ENCODE assay signal across 8 cellular contexts in genomic region chr6:155154158-155154830, GRCh38.
DNase-seq lines count a peak whose midpoint lies in the region; TF ChIP-seq lines count a peak whose summit lies in the region.

No MANE protein-coding gene starts in this region.

- TF ChIP-seq CTCF in astrocyte of the spinal cord (IDR thresholded peaks at IDR 0.05; ENCODE audit: low read depth, low read length), result no peak
- no peak for TF ChIP-seq CTCF in spleen (IDR thresholded peaks at IDR 0.05 in 8 of 11, conservative IDR thresholded peaks at IDR 0.05 in 3 of 11)
- TF ChIP-seq CTCF in GM13977 (IDR thresholded peaks at IDR 0.05; ENCODE audit: extremely low read depth, insufficient read depth, missing control alignments), result no peak

- no peak for TF ChIP-seq POLR2A in spleen (IDR thresholded peaks at IDR 0.05)

- H3K27me3 ChIP-seq in rectal smooth muscle tissue (ENCODE audit: control insufficient read depth, insufficient read depth, low read length), result no peaks in the 10 kb centered on the region
- no peaks in the 10 kb centered on the region for H3K27me3 ChIP-seq in spleen (replicated peaks in 1 of 7)

- DNase-seq in activated CD4-positive, alpha-beta T cell treated with anti-CD3 and anti-CD28 coated beads for 4 hours, result peak; percentile 29 to 32
- no peak for DNase-seq in activated CD4-positive, alpha-beta T cell treated with anti-CD3 and anti-CD28 coated beads, Interleukin-2, amount 50 U/mL, for 4 hours
- DNase-seq in NCI-H526 treated with DMSO at 0.1 percent for 48 hours (lab: John Stamatoyannopoulos, UW) (peak; percentile 12), astrocyte of the spinal cord (ENCODE audit: low read depth, low spot score) (peak; percentile 93), spleen (no peak), posterior vena cava (ENCODE audit: low spot score) (no peak), GM13977 (ENCODE audit: low spot score) (no peak)

- H3K4me1 ChIP-seq in rectal smooth muscle tissue (ENCODE audit: control insufficient read depth, insufficient read depth, low read length) (peaks cover 10% of the 10 kb centered on the region), spleen (peaks cover 0 to 9% (median 0%) of the 10 kb centered on the region in 6 donors)

- in situ Hi-C loops in astrocyte of the spinal cord (cut with HindIII; ENCODE audit: low sequenced_read_pairs), result no loop called here
- in situ Hi-C loops in GM13977 (cut with MboI; ENCODE audit: low pct_unique_long_range_greater_than_20kb, low sequenced_read_pairs, unreplicated experiment), result no loop called here

- intact Hi-C loops in spleen (cut with DNase I; ENCODE audit: low total_unique reads), result no loop called here
- intact Hi-C loops in posterior vena cava (cut with DNase I), result no loop called here

- H3K4me3 ChIP-seq in astrocyte of the spinal cord (ENCODE audit: low read depth, low read length), result no peak overlapping the region
- H3K4me3 ChIP-seq in rectal smooth muscle tissue (ENCODE audit: low read length), result no peak overlapping the region
- H3K4me3 ChIP-seq in spleen, result no peak overlapping the region

- H3K27ac ChIP-seq in rectal smooth muscle tissue (ENCODE audit: low read depth, low read length), result peak overlapping the region; percentile 15
- no peak overlapping the region for H3K27ac ChIP-seq in spleen

- H3K9ac ChIP-seq in rectal smooth muscle tissue (ENCODE audit: low read length), result no peak overlapping the region

- H3K36me3 ChIP-seq in rectal smooth muscle tissue (ENCODE audit: control insufficient read depth, insufficient read depth, low read length) (no peaks in the 10 kb centered on the region), spleen (no peaks in the 10 kb centered on the region)

- WGBS in spleen, 5 donors, result 48 to 61% (median 55%) methylated on average over 11 of the region's 11 CpGs

- H3K9me3 ChIP-seq in spleen, result no peaks in the 10 kb centered on the region

Comparison
In these comparisons a context has a peak if more than half of its experiments do, and no peak if none do; other contexts are left out.
1. DNase-seq: peak in activated CD4-positive, alpha-beta T cell treated with anti-CD3 and anti-CD28 coated beads for 4 hours (2 of 2), NCI-H526 treated with DMSO at 0.1 percent for 48 hours (single experiment) and astrocyte of the spinal cord (single experiment); none in activated CD4-positive, alpha-beta T cell treated with anti-CD3 and anti-CD28 coated beads, Interleukin-2, amount 50 U/mL, for 4 hours (0 of 2), spleen (single experiment), posterior vena cava (single experiment) and GM13977 (single experiment).